8 cellular contexts compared by ENCODE assay signal in the genomic region with DNA sequence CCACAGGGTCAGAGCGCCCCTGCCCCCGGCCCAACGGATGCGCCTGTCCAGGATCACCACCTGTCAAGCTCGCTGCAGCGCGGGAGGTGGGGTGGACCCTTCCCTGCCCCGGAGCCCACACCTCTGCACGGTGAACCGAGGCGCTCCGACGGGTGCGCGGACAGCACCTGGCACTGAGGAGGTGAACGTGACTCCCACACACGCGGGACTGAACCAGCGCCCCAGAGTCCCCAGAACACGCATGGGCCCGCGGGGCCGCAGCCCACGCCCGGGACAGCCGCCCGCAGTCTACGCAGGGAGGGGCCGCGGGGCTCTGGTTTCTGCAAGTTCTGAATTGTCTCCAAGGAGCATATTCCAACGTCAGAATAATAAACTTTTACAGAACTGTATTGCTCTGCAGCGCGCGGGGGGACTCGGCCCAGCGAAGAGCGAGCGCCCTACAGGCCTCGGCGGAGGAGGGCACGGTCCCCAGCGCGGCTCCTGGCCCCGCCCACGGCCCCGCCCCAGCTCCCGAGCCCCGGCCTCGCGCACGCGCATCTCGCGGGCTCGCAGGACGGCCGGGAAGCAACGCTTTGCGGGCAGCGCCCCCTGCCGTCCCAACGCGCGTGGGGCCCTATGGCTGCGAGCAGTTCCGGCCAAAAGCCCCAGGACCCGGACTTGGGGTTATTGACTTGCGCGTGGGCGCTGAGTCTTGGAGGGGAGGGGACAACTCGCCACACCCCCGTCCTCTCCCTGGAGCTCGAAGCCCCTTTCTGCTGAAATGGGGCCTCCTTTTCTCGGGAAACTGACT. TPM values are rescaled to one million over a fixed set of nuclear protein-coding genes. Genes with fewer than 3 reads are reported as not detected.
DNase-seq lines count a peak whose midpoint lies in the region; ATAC-seq, FAIRE-seq and TF ChIP-seq lines count a peak whose summit lies in the region.

No MANE protein-coding gene starts in this region.

- peak in 5 of 7 experiments; percentile 79 to 98 (median 88) for TF ChIP-seq CTCF in stomach (IDR thresholded peaks at IDR 0.05)

- ATAC-seq in GM21576 (IDR thresholded peaks at IDR 0.05; ENCODE audit: unreplicated experiment), result peak; percentile 86

- H3K4me3 ChIP-seq in SJCRH30, result peak overlapping the region; percentile 44
- peak overlapping the region; percentile 34 for H3K4me3 ChIP-seq in neuron (ENCODE audit: low read length)
- H3K4me3 ChIP-seq in stomach, result peak overlapping the region; percentile 46 to 58 (median 50)

- peak overlapping the region; percentile 81 for H2AFZ ChIP-seq in neuron (ENCODE audit: low read depth, low read length)

- H3K36me3 ChIP-seq in SJCRH30 (no peaks in the 10 kb centered on the region), neuron (ENCODE audit: insufficient read depth, low read length) (no peaks in the 10 kb centered on the region), stomach (no peaks in the 10 kb centered on the region)

- H3K9me3 ChIP-seq in SJCRH30 (replicated peaks) (no peaks in the 10 kb centered on the region), neuron (ENCODE audit: low read length) (no peaks in the 10 kb centered on the region), stomach (no peaks in the 10 kb centered on the region)

- intact Hi-C loops in stomach (cut with DNase I; ENCODE audit: low total_unique reads), result loop anchor here (2.0 to 10.0 kb wide), 2 partner anchors 394 to 804 kb away; no protein-coding TSS in a partner anchor

- no peak for TF ChIP-seq POLR2A in stomach (IDR thresholded peaks at IDR 0.05)

- TF ChIP-seq RAD21 in Ishikawa (IDR thresholded peaks at IDR 0.05; ENCODE audit: low read depth), result peak; percentile 98

- 1 to 11% (median 5%) methylated on average over 29 to 74 of the region's 74 CpGs for WGBS in stomach, 5 donors

- H3K4me1 ChIP-seq in SJCRH30 (no peaks in the 10 kb centered on the region; the same call in 1 of the 2 replicates), neuron (ENCODE audit: insufficient read depth, low read length) (peaks cover 6% of the 10 kb centered on the region), stomach (peaks cover 6 to 15% (median 12%) of the 10 kb centered on the region in 4 donors)

- H3K27me3 ChIP-seq in SJCRH30, result no peaks in the 10 kb centered on the region
- H3K27me3 ChIP-seq in neuron (ENCODE audit: insufficient read depth, low read length), result peaks cover 11% of the 10 kb centered on the region
- peaks cover 0 to 12% (median 0%) of the 10 kb centered on the region in 3 donors for H3K27me3 ChIP-seq in stomach

- H3K27ac ChIP-seq in SJCRH30 (no peak overlapping the region), stomach (peak overlapping the region in 3 of 5 donors; percentile 12 to 68 (median 19))

- DNase-seq in DMS79 (lab: John Stamatoyannopoulos, UW) (peak; percentile 15), SJCRH30 (peak; percentile 74 to 88), frontal cortex (ENCODE audit: low spot score in 2 of 2) (peak; percentile 96 to 99), stomach (peak; percentile 95)
- DNase-seq in activated naive CD4-positive, alpha-beta T cell treated with Interleukin-2 at 50 U/mL for 16 hours, result peak; percentile 92

- FAIRE-seq in frontal cortex (lab: Jason Lieb, UNC), result no peak

- no peak for TF ChIP-seq EP300 in Ishikawa (IDR thresholded peaks at IDR 0.05; ENCODE audit: borderline replicate concordance)
- TF ChIP-seq EP300 in stomach (IDR thresholded peaks at IDR 0.05), result no peak

TF ChIP-seq in Ishikawa, 13 proteins besides CTCF, POLR2A, EP300 and RAD21:
- TF ChIP-seq TEAD4 (IDR thresholded peaks at IDR 0.05) (peak; percentile 18; the same call in 1 of the 2 replicates), NFIC (IDR thresholded peaks at IDR 0.05) (no peak), YY1 (IDR thresholded peaks at IDR 0.05; ENCODE audit: low read depth) (peak; percentile 62), ZBTB7A (IDR thresholded peaks at IDR 0.05; ENCODE audit: low read depth) (no peak), TAF1 (IDR thresholded peaks at IDR 0.05; ENCODE audit: low read depth) (peak; percentile 54; the same call in 1 of the 2 replicates), CEBPB (IDR thresholded peaks at IDR 0.05) (no peak), TCF12 (IDR thresholded peaks at IDR 0.05; ENCODE audit: low read depth) (0 out of 2 replicates have a peak, but pooled peaks have one; percentile 45), FOXM1 (IDR thresholded peaks at IDR 0.05; ENCODE audit: borderline replicate concordance, low read depth) (no peak), CREB1 (IDR thresholded peaks at IDR 0.05; ENCODE audit: low read depth) (no peak), EGR1 (IDR thresholded peaks at IDR 0.05) (peak; percentile 81)
- TF ChIP-seq, protein P1, sequence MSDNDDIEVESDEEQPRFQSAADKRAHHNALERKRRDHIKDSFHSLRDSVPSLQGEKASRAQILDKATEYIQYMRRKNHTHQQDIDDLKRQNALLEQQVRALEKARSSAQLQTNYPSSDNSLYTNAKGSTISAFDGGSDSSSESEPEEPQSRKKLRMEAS (IDR thresholded peaks at IDR 0.05), result peak; percentile 72
- TF ChIP-seq, protein P2, sequence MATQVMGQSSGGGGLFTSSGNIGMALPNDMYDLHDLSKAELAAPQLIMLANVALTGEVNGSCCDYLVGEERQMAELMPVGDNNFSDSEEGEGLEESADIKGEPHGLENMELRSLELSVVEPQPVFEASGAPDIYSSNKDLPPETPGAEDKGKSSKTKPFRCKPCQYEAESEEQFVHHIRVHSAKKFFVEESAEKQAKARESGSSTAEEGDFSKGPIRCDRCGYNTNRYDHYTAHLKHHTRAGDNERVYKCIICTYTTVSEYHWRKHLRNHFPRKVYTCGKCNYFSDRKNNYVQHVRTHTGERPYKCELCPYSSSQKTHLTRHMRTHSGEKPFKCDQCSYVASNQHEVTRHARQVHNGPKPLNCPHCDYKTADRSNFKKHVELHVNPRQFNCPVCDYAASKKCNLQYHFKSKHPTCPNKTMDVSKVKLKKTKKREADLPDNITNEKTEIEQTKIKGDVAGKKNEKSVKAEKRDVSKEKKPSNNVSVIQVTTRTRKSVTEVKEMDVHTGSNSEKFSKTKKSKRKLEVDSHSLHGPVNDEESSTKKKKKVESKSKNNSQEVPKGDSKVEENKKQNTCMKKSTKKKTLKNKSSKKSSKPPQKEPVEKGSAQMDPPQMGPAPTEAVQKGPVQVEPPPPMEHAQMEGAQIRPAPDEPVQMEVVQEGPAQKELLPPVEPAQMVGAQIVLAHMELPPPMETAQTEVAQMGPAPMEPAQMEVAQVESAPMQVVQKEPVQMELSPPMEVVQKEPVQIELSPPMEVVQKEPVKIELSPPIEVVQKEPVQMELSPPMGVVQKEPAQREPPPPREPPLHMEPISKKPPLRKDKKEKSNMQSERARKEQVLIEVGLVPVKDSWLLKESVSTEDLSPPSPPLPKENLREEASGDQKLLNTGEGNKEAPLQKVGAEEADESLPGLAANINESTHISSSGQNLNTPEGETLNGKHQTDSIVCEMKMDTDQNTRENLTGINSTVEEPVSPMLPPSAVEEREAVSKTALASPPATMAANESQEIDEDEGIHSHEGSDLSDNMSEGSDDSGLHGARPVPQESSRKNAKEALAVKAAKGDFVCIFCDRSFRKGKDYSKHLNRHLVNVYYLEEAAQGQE (IDR thresholded peaks at IDR 0.05; ENCODE audit: low read depth), result no peak
- TF ChIP-seq, protein P3, sequence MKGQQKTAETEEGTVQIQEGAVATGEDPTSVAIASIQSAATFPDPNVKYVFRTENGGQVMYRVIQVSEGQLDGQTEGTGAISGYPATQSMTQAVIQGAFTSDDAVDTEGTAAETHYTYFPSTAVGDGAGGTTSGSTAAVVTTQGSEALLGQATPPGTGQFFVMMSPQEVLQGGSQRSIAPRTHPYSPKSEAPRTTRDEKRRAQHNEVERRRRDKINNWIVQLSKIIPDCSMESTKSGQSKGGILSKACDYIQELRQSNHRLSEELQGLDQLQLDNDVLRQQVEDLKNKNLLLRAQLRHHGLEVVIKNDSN (IDR thresholded peaks at IDR 0.05), result no peak

RNA-seq across cellular contexts. Expression of a gene that starts 29.7 kb away (rescaled TPM):
- 99.3 and 99.4 TPM in 2 replicates for total RNA-seq in SJCRH30 (2014; rRNA removed; shearing (Covaris generic))
- total RNA-seq in frontal cortex (157 TPM), stomach (100 to 1,000 TPM in 1 of 5 donors, 10 to 100 TPM in 4; 26.1 to 243 (median 75.0) TPM)
- 10 to 100 TPM; 63.6 to 94.9 (median 63.8) TPM for polyA plus RNA-seq in stomach

Comparison
In these comparisons a context has a peak if more than half of its experiments do, and no peak if none do; other contexts are left out.
1. DNase-seq: peak in every context shown above with its lines; median percentile 98 in frontal cortex; 95 in stomach; 92 in activated naive CD4-positive, alpha-beta T cell treated with Interleukin-2 at 50 U/mL for 16 hours; 81 in SJCRH30; 15 in DMS79.